22 cellular contexts compared by ENCODE assay signal in the genomic region with DNA sequence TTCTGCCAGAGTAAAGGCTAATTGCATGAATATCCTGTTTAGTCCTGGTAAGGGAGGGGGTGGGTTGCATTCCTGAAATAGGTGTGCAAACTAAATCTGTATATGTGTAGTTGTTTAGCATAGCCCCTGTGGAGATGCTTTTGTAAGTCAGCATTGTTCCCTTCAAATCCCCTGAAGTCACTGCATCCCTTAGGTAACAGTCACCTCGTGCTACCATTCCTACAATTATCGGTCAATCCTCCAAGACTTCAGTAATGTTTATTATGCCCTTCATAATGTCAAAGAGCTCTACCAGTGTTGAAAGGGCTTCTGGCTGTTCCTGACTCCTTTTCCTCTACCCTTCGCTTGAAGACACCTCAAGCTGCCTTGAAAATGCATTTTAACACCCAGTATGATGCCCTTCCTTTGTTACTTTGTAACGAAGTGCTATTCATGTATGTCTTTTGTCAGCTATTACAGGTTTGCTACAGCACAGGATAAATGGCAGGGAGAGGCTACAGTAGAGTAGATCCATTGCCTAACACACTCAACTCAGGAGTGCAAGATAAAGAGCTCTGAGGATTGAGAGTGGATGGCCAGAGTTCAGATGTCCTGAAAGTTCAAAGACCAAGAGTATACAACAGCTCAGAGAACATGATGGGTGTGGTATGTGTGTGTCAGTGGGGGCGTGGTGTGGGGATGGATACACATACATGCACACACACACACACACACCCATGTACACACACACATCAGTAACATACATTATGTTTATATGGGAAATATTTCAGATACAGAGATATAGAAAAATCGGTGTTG. TPM values are rescaled to one million over a fixed set of nuclear protein-coding genes. Genes with fewer than 3 reads are reported as not detected.
"Had no signal": no experiment of that assay in that cellular context is flagged by ENCODE, and none has a peak within 500 bp of the region (broad histone marks: within the 10 kb centered on the region; RNA-seq: fewer than 3 reads in every experiment).

No MANE protein-coding gene starts in this region.

- H3K4me3 Mint-ChIP-seq: activated CD4-positive, alpha-beta T cell treated with anti-CD3 and anti-CD28 coated beads, Interleukin-2, amount 10 ng/mL, durations not matched to agents 24 days and 14 days; activated CD8-positive, alpha-beta T cell treated with anti-CD3 and anti-CD28 coated beads for 36 hours; activated naive CD4-positive, alpha-beta T cell treated with anti-CD3 and anti-CD28 coated beads, Interleukin-2, amount 10 ng/mL, durations not matched to agents 7 days and 5 days; activated naive CD8-positive, alpha-beta T cell treated with anti-CD3 and anti-CD28 coated beads, Interleukin-2, amount 50 U/mL, for 24 hours; activated T-cell treated with anti-CD3 and anti-CD28 coated beads, Interleukin-2, amount 50 U/mL, for 24 hours; brain; mesothelial cell of epicardium; stimulated activated naive B cell treated with anti-CD40 and anti-IgM and Interleukin-4, amounts not matched to agents 10 μg/mL and 1 μg/mL and 100 μg/mL, for 72 hours; T-cell had no signal

- H3K4me1 Mint-ChIP-seq: activated CD4-positive, alpha-beta T cell treated with anti-CD3 and anti-CD28 coated beads, Interleukin-2, amount 10 ng/mL, durations not matched to agents 24 days and 14 days; activated naive CD4-positive, alpha-beta T cell treated with anti-CD3 and anti-CD28 coated beads, Interleukin-2, amount 10 ng/mL, durations not matched to agents 7 days and 5 days; activated naive CD8-positive, alpha-beta T cell treated with anti-CD3 and anti-CD28 coated beads, Interleukin-2, amount 50 U/mL, for 24 hours; brain; mesothelial cell of epicardium; stimulated activated naive B cell treated with anti-CD40 and anti-IgM and Interleukin-4, amounts not matched to agents 10 μg/mL and 1 μg/mL and 100 μg/mL, for 72 hours; T-cell had no signal

- H3K27me3 Mint-ChIP-seq: activated naive CD4-positive, alpha-beta T cell treated with anti-CD3 and anti-CD28 coated beads, Interleukin-2, amount 10 ng/mL, durations not matched to agents 7 days and 5 days had no signal

- H3K36me3 Mint-ChIP-seq: activated naive CD4-positive, alpha-beta T cell treated with anti-CD3 and anti-CD28 coated beads, Interleukin-2, amount 10 ng/mL, durations not matched to agents 7 days and 5 days; brain; mesothelial cell of epicardium; stimulated activated naive B cell treated with anti-CD40 and anti-IgM and Interleukin-4, amounts not matched to agents 10 μg/mL and 1 μg/mL and 100 μg/mL, for 72 hours; T-cell had no signal

- H3K9me3 ChIP-seq: colonic mucosa, upper lobe of right lung had no signal

- ATAC-seq: activated CD8-positive, alpha-beta T cell treated with anti-CD3 and anti-CD28 coated beads for 36 hours; activated naive CD8-positive, alpha-beta T cell treated with anti-CD3 and anti-CD28 coated beads, Interleukin-2, amount 50 U/mL, for 24 hours; foreskin keratinocyte; lower lobe of right lung; stimulated activated naive B cell treated with anti-CD40 and anti-IgM and Interleukin-4, amounts not matched to agents 10 μg/mL and 1 μg/mL and 100 μg/mL, for 72 hours; T-cell; upper lobe of right lung had no signal

- H3K9me3 Mint-ChIP-seq: activated CD4-positive, alpha-beta T cell treated with anti-CD3 and anti-CD28 coated beads, Interleukin-2, amount 10 ng/mL, durations not matched to agents 24 days and 14 days; activated CD8-positive, alpha-beta T cell treated with anti-CD3 and anti-CD28 coated beads for 36 hours; activated naive CD4-positive, alpha-beta T cell treated with anti-CD3 and anti-CD28 coated beads, Interleukin-2, amount 10 ng/mL, durations not matched to agents 7 days and 5 days had no signal

- DNase-seq: activated CD4-positive, alpha-beta T cell treated with anti-CD3 and anti-CD28 coated beads, Interleukin-2, amount 10 ng/mL, durations not matched to agents 24 days and 14 days; activated CD8-positive, alpha-beta T cell treated with anti-CD3 and anti-CD28 coated beads for 36 hours; activated effector memory CD4-positive, alpha-beta T cell treated with Interleukin-2 at 50 U/mL for 16 hours; activated naive CD4-positive, alpha-beta T cell treated with anti-CD3 and anti-CD28 coated beads, Interleukin-2, amount 10 ng/mL, durations not matched to agents 7 days and 5 days; activated naive CD8-positive, alpha-beta T cell treated with anti-CD3 and anti-CD28 coated beads, Interleukin-2, amount 50 U/mL, for 24 hours; activated T-cell treated with anti-CD3 and anti-CD28 coated beads, Interleukin-2, amount 50 U/mL, for 24 hours; anterior cingulate cortex; central memory CD4-positive, alpha-beta T cell; colonic mucosa; foreskin keratinocyte; glutamatergic neuron; hippocampal formation; islet precursor cell; lower lobe of right lung; retina; stimulated activated naive B cell treated with anti-CD40 and anti-IgM and Interleukin-4, amounts not matched to agents 10 μg/mL and 1 μg/mL and 100 μg/mL, for 72 hours; T-cell; upper lobe of right lung had no signal

- H3K27ac Mint-ChIP-seq: activated CD4-positive, alpha-beta T cell treated with anti-CD3 and anti-CD28 coated beads, Interleukin-2, amount 10 ng/mL, durations not matched to agents 24 days and 14 days; activated CD8-positive, alpha-beta T cell treated with anti-CD3 and anti-CD28 coated beads for 36 hours; activated naive CD4-positive, alpha-beta T cell treated with anti-CD3 and anti-CD28 coated beads, Interleukin-2, amount 10 ng/mL, durations not matched to agents 7 days and 5 days; activated naive CD8-positive, alpha-beta T cell treated with anti-CD3 and anti-CD28 coated beads, Interleukin-2, amount 50 U/mL, for 24 hours; activated T-cell treated with anti-CD3 and anti-CD28 coated beads, Interleukin-2, amount 50 U/mL, for 24 hours; brain; mesothelial cell of epicardium; stimulated activated naive B cell treated with anti-CD40 and anti-IgM and Interleukin-4, amounts not matched to agents 10 μg/mL and 1 μg/mL and 100 μg/mL, for 72 hours; T-cell had no signal

- H3K4me3 ChIP-seq: colonic mucosa, lower lobe of right lung, upper lobe of right lung had no signal

- H3K27me3 ChIP-seq: colonic mucosa, upper lobe of right lung had no signal

- H3K36me3 ChIP-seq: colonic mucosa, lower lobe of right lung, upper lobe of right lung had no signal

- H3K4me1 ChIP-seq: colonic mucosa, foreskin keratinocyte, lower lobe of right lung, upper lobe of right lung had no signal

- H3K27ac ChIP-seq: colonic mucosa, foreskin keratinocyte, lower lobe of right lung, upper lobe of right lung had no signal

RNA-seq across cellular contexts. Expression of a gene that starts 27.4 kb away (rescaled TPM):
- total RNA-seq: activated CD4-positive, alpha-beta T cell treated with anti-CD3 and anti-CD28 coated beads, Interleukin-2, amount 10 ng/mL, durations not matched to agents 24 days and 14 days; activated CD8-positive, alpha-beta T cell treated with anti-CD3 and anti-CD28 coated beads for 36 hours; epithelial cell of proximal tubule; fibroblast of lung; foreskin keratinocyte; lower lobe of right lung; mesothelial cell of epicardium; T-cell; upper lobe of right lung had no signal
